ENCODE assay signal across 8 cellular contexts in genomic region chr5:180830253-180831138, GRCh38. TPM values are rescaled to one million over a fixed set of nuclear protein-coding genes. Genes with fewer than 3 reads are reported as not detected.
DNase-seq lines count a peak whose midpoint lies in the region; ATAC-seq and TF ChIP-seq lines count a peak whose summit lies in the region.

No MANE protein-coding gene starts in this region.

- peak; percentile 43 for DNase-seq in A673 (ENCODE audit: low spot score)
- DNase-seq in NOMO-1 treated with dmso at 0.1 percent for 144 hours (lab: John Stamatoyannopoulos, UW; ENCODE audit: unreplicated experiment) = peak; percentile 39
- DNase-seq in activated T-helper 2 cell treated with anti-CD3 and anti-CD28 coated beads, Interferon-gamma antibody, Interleukin-2, Interleukin-4, amounts not matched to agents 10 μg/mL and 5 μg/mL and 100 μg/mL, durations not matched to agents 14 hours and 24 hours and 36 hours (ENCODE audit: low spot score) = peak; percentile 66
- DNase-seq in foreskin fibroblast = peak in 1 of 2 donors; percentile 47
- DNase-seq in occipital lobe (lab: John Stamatoyannopoulos, UW) = peak; percentile 56
- DNase-seq in thyroid gland = peak; percentile 77 to 80

- peaks cover 13% of the 10 kb centered on the region for H3K9me3 ChIP-seq in A673 (ENCODE audit: low read depth, low read length, poor library complexity, severe bottlenecking)
- no peaks in the 10 kb centered on the region for H3K9me3 ChIP-seq in thyroid gland

- no peak for TF ChIP-seq CTCF in A673 (conservative IDR thresholded peaks at IDR 0.05; ENCODE audit: low read depth, low read length)
- TF ChIP-seq CTCF in foreskin fibroblast (IDR thresholded peaks at IDR 0.05; ENCODE audit: low read depth, low read length) = no peak
- no peak for TF ChIP-seq CTCF in thyroid gland (IDR thresholded peaks at IDR 0.05)

- H3K36me3 ChIP-seq in A673 (ENCODE audit: insufficient read depth, low read length, poor library complexity, severe bottlenecking) (peaks cover 9% of the 10 kb centered on the region), thyroid gland (peaks cover 4 to 5% of the 10 kb centered on the region in 2 donors)

- POLR2A ChIA-PET in A673 (lab: Charles Lee; ENCODE audit: low non-redundant PET) = no interaction called here

- ATAC-seq in GM18520 (IDR thresholded peaks at IDR 0.05; ENCODE audit: unreplicated experiment) (peak; percentile 17), HG03064 (IDR thresholded peaks at IDR 0.05; ENCODE audit: low read depth, unreplicated experiment) (peak; percentile 38)

- TF ChIP-seq POLR2A in thyroid gland (IDR thresholded peaks at IDR 0.05) = peak in 1 of 2 donors; percentile 69

- peak overlapping the region; percentile 88 for H3K4me3 Mint-ChIP-seq in activated T-helper 2 cell treated with anti-CD3 and anti-CD28 coated beads, Interferon-gamma antibody, Interleukin-2, Interleukin-4, amounts not matched to agents 10 μg/mL and 5 μg/mL and 100 μg/mL, durations not matched to agents 14 hours and 24 hours and 36 hours (ENCODE audit: low read depth)

- H3K27me3 ChIP-seq in A673 (replicated peaks; ENCODE audit: insufficient read depth, low read depth, low read length, poor library complexity) (no peaks in the 10 kb centered on the region), thyroid gland (no peaks in the 10 kb centered on the region)

- peak overlapping the region; percentile 92 for H3K27ac Mint-ChIP-seq in activated T-helper 2 cell treated with anti-CD3 and anti-CD28 coated beads, Interferon-gamma antibody, Interleukin-2, Interleukin-4, amounts not matched to agents 10 μg/mL and 5 μg/mL and 100 μg/mL, durations not matched to agents 14 hours and 24 hours and 36 hours

- WGBS in thyroid gland, 2 donors = 31% methylated on average over 32 to 35 of the region's 35 CpGs

- BruUV-seq in A673 (replicated peaks; lab: Mats Ljungman, UMichigan) = no TSS peak

- CTCF ChIA-PET in A673 (lab: Charles Lee) = no interaction called here

- peaks cover 54% of the 10 kb centered on the region for H3K36me3 Mint-ChIP-seq in activated T-helper 2 cell treated with anti-CD3 and anti-CD28 coated beads, Interferon-gamma antibody, Interleukin-2, Interleukin-4, amounts not matched to agents 10 μg/mL and 5 μg/mL and 100 μg/mL, durations not matched to agents 14 hours and 24 hours and 36 hours (ENCODE audit: low read depth)

- H3K4me1 ChIP-seq in A673 (ENCODE audit: insufficient read depth, low read length, poor library complexity, severe bottlenecking) (no peaks in the 10 kb centered on the region), thyroid gland (peaks cover 41 to 47% of the 10 kb centered on the region in 2 donors)

- intact Hi-C loops in A673 (cut with micrococcal nuclease; ENCODE audit: unreplicated experiment) = no loop called here
- intact Hi-C loops in activated T-helper 2 cell treated with anti-CD3 and anti-CD28 coated beads, Interferon-gamma antibody, Interleukin-2, Interleukin-4, amounts not matched to agents 10 μg/mL and 5 μg/mL and 100 μg/mL, durations not matched to agents 14 hours and 24 hours and 36 hours (cut with micrococcal nuclease) = loop anchor here (1.0 kb wide), 2 partner anchors 20 to 26 kb away; no protein-coding TSS in a partner anchor
- intact Hi-C loops in thyroid gland (cut with DNase I) = loop anchor here (10.0 kb wide), 1 partner anchor 46 kb away; no protein-coding TSS in a partner anchor

- peaks cover 10% of the 10 kb centered on the region for H3K9me3 Mint-ChIP-seq in activated T-helper 2 cell treated with anti-CD3 and anti-CD28 coated beads, Interferon-gamma antibody, Interleukin-2, Interleukin-4, amounts not matched to agents 10 μg/mL and 5 μg/mL and 100 μg/mL, durations not matched to agents 14 hours and 24 hours and 36 hours

- H3K27ac ChIP-seq in A673 (ENCODE audit: low read depth, low read length, poor library complexity, severe bottlenecking) (peak overlapping the region; percentile 91), thyroid gland (peak overlapping the region; percentile 98 to 100 (median 98))

- no peaks in the 10 kb centered on the region for H3K27me3 Mint-ChIP-seq in activated T-helper 2 cell treated with anti-CD3 and anti-CD28 coated beads, Interferon-gamma antibody, Interleukin-2, Interleukin-4, amounts not matched to agents 10 μg/mL and 5 μg/mL and 100 μg/mL, durations not matched to agents 14 hours and 24 hours and 36 hours (ENCODE audit: low read depth)

- H3K4me1 Mint-ChIP-seq in activated T-helper 2 cell treated with anti-CD3 and anti-CD28 coated beads, Interferon-gamma antibody, Interleukin-2, Interleukin-4, amounts not matched to agents 10 μg/mL and 5 μg/mL and 100 μg/mL, durations not matched to agents 14 hours and 24 hours and 36 hours (ENCODE audit: low read depth) = peaks cover 38% of the 10 kb centered on the region

- peak overlapping the region; percentile 77 for H3K4me3 ChIP-seq in A673 (ENCODE audit: low read depth, low read length, poor library complexity, severe bottlenecking)
- peak overlapping the region; percentile 79 to 97 for H3K4me3 ChIP-seq in foreskin fibroblast (ENCODE audit: low read depth in 1 of 2, low read length in 2 of 2)
- H3K4me3 ChIP-seq in thyroid gland (replicated peaks in 1 of 3) = peak overlapping the region; percentile 30 to 79 (median 49)

RNA-seq across cellular contexts. Expression of gene MGAT1, which starts 27.9 kb away (rescaled TPM):
- total RNA-seq in A673 (2021) (48.7 and 49.9 TPM in 2 replicates), occipital lobe (28.7 TPM), thyroid gland (100 to 1,000 TPM; 155 to 283 (median 200) TPM)
- total RNA-seq in activated T-helper 2 cell treated with anti-CD3 and anti-CD28 coated beads, Interferon-gamma antibody, Interleukin-2, Interleukin-4, amounts not matched to agents 10 μg/mL and 5 μg/mL and 100 μg/mL, durations not matched to agents 14 hours and 24 hours and 36 hours = 122 TPM in 2 replicates

RNA-seq across cellular contexts. Expression of gene ZFP62, which starts 30.6 kb away (rescaled TPM):
- total RNA-seq in A673 (2021) (28.2 and 28.7 TPM in 2 replicates), occipital lobe (52.3 TPM), thyroid gland (10 to 100 TPM; 41.1 to 58.9 (median 47.3) TPM)
- total RNA-seq in activated T-helper 2 cell treated with anti-CD3 and anti-CD28 coated beads, Interferon-gamma antibody, Interleukin-2, Interleukin-4, amounts not matched to agents 10 μg/mL and 5 μg/mL and 100 μg/mL, durations not matched to agents 14 hours and 24 hours and 36 hours = 28.2 and 28.8 TPM in 2 replicates
